Comparison of ENCODE assay signal across 7 cellular contexts in the genomic region with DNA sequence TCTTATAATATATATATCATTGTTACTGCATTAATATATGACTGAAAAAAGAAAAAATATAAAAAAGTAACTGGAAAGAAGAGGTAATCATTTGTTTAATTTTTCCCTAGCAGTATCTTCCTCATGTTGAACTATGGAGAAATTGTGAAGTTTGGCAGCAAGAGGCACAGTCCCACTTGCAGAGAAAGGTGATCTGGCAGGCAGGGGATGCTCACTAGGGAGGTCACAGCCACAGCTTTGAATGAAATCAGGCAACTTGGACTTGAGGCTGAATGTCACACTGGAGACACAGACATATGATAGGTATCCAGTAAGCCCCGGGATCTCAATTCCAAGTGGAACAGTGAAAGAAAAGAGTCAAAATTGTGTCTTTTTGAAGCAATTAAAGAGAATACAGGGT.
"Had no signal": no experiment of that assay in that cellular context is flagged by ENCODE, and none has a peak within 500 bp of the region (broad histone marks: within the 10 kb centered on the region; RNA-seq: fewer than 3 reads in every experiment).

No MANE protein-coding gene starts in this region.

- H3K4me3 Mint-ChIP-seq: H9 had no signal

- DNase-seq: GM23248, H9, HCEC 1CT, IMR-90, KG1 had no signal

- ATAC-seq: K562 had no signal

- H3K9ac ChIP-seq: GM23248 had no signal

- H3K4me3 ChIP-seq: GM23248, K562 had no signal

- H3K27ac Mint-ChIP-seq: H9 had no signal

- H3K9me3 Mint-ChIP-seq: H9 had no signal

- H3K27ac ChIP-seq: GM23248, HL-60 had no signal

- H2AFZ ChIP-seq: GM23248 had no signal
